In the genomic region with DNA sequence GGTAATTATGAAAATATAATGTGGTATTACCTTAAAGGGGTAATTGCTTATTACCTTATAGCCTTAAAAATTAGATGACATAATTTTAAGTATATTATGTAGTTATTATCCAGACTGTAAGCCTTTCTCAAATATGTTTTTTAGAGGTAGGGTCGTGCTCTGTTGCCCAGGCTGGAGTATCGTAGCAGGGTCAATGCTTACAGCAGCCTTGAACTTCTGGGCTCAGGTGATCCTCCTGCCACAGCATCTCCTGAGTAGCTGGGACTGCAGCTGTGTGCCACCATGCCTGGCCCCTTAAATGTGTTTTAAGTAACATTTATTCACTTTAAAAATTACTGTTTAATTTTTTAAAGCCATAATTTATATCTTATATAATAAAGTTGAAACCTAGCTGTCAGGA, we compare ENCODE assay signal across 37 cellular contexts.
"Had no signal": no experiment of that assay in that cellular context is flagged by ENCODE, and none has a peak within 500 bp of the region (broad histone marks: within the 10 kb centered on the region; RNA-seq: fewer than 3 reads in every experiment).

No MANE protein-coding gene starts in this region.

- H3K4me1 ChIP-seq: ascending aorta had no signal

- H3K27me3 ChIP-seq: ascending aorta, cardiac muscle cell had no signal

- FAIRE-seq: bronchial epithelial cell, TTC549 had no signal

- DNase-seq: activated B cell treated with CpG ODN at 0.5 μM for 24 hours; activated CD4-positive, alpha-beta memory T cell treated with anti-CD3 and anti-CD28 coated beads, Interleukin-2, amount 10 ng/mL, durations not matched to agents 7 days and 5 days; activated CD4-positive, alpha-beta T cell treated with anti-CD3 and anti-CD28 coated beads for 4 hours; activated CD4-positive, alpha-beta T cell treated with anti-CD3 and anti-CD28 coated beads, Interleukin-2, amount 10 ng/mL, durations not matched to agents 24 days and 14 days; activated CD4-positive, alpha-beta T cell treated with anti-CD3 and anti-CD28 coated beads, Interleukin-2, amount 50 U/mL, for 48 hours; activated CD4-positive, CD25-positive, alpha-beta regulatory T cell treated with anti-CD3 and anti-CD28 coated beads, Interleukin-2, amount 50 U/mL, for 72 hours; activated CD8-positive, alpha-beta memory T cell treated with anti-CD3 and anti-CD28 coated beads for 24 hours; activated CD8-positive, alpha-beta memory T cell treated with anti-CD3 and anti-CD28 coated beads, Interleukin-2, amount 10 ng/mL, durations not matched to agents 7 days and 5 days; activated CD8-positive, alpha-beta memory T cell treated with anti-CD3 and anti-CD28 coated beads, Interleukin-2, amount 50 U/mL, for 48 hours; activated CD8-positive, alpha-beta T cell treated with anti-CD3 and anti-CD28 coated beads, Interleukin-2, amount 10 ng/mL, durations not matched to agents 7 days and 5 days; activated effector memory CD4-positive, alpha-beta T cell treated with Interleukin-2 at 50 U/mL for 16 hours; activated gamma-delta T cell; activated naive CD4-positive, alpha-beta T cell treated with anti-CD3 and anti-CD28 coated beads, Interleukin-2, amount 10 ng/mL, durations not matched to agents 7 days and 5 days; activated naive CD4-positive, alpha-beta T cell treated with Interleukin-2 at 50 U/mL for 16 hours; activated naive CD8-positive, alpha-beta T cell treated with anti-CD3 and anti-CD28 coated beads, Interleukin-2, amount 10 ng/mL, durations not matched to agents 7 days and 5 days; activated naive CD8-positive, alpha-beta T cell treated with anti-CD3 and anti-CD28 coated beads, Interleukin-2, amount 50 U/mL, for 24 hours; activated T-cell treated with anti-CD3 and anti-CD28 coated beads, Interleukin-2, amount 50 U/mL, for 24 hours; activated T-cell treated with anti-CD3 and anti-CD28 coated beads, Interleukin-2, amount 50 U/mL, for 48 hours; amygdala; anterior cingulate cortex; caudate nucleus; cerebellar nuclear complex; T-helper 1 cell; T-helper 2 cell; T-helper 9 cell; WERI-Rb-1 had no signal

- H3K9me3 Mint-ChIP-seq: activated B cell treated with CpG ODN at 0.5 μM for 24 hours; activated CD4-positive, alpha-beta memory T cell treated with anti-CD3 and anti-CD28 coated beads, Interleukin-2, amount 10 ng/mL, durations not matched to agents 7 days and 5 days; activated CD4-positive, alpha-beta T cell treated with anti-CD3 and anti-CD28 coated beads, Interleukin-2, amount 10 ng/mL, durations not matched to agents 24 days and 14 days; activated naive CD4-positive, alpha-beta T cell treated with anti-CD3 and anti-CD28 coated beads, Interleukin-2, amount 10 ng/mL, durations not matched to agents 7 days and 5 days; activated naive CD4-positive, alpha-beta T cell treated with anti-CD3 and anti-CD28 coated beads, Interleukin-2, amount 50 U/mL, for 24 hours; activated naive CD8-positive, alpha-beta T cell treated with anti-CD3 and anti-CD28 coated beads, Interleukin-2, amount 10 ng/mL, durations not matched to agents 7 days and 5 days; activated naive CD8-positive, alpha-beta T cell treated with anti-CD3 and anti-CD28 coated beads, Interleukin-2, amount 50 U/mL, for 24 hours; activated T-cell treated with anti-CD3 and anti-CD28 coated beads, Interleukin-2, amount 50 U/mL, for 24 hours; activated T-helper 2 cell treated with anti-CD3 and anti-CD28 coated beads, Interferon-gamma antibody, Interleukin-2, Interleukin-4, amounts not matched to agents 10 μg/mL and 5 μg/mL and 100 μg/mL, durations not matched to agents 14 hours and 24 hours and 36 hours; central memory CD8-positive, alpha-beta T cell; T-helper 1 cell treated with Interleukin-12 subunit alpha and Interleukin-12 subunit beta and Interleukin-4 antibody, amounts not matched to agents 30 μg/mL and 1 μg/mL, for 36 hours; T-helper 2 cell treated with Interferon-gamma antibody and Interleukin-4, amounts not matched to agents 5 μg/mL and 100 μg/mL, for 36 hours had no signal

- H3K4me3 Mint-ChIP-seq: activated B cell treated with CpG ODN at 0.5 μM for 24 hours; activated CD4-positive, alpha-beta memory T cell treated with anti-CD3 and anti-CD28 coated beads, Interleukin-2, amount 10 ng/mL, durations not matched to agents 7 days and 5 days; activated CD4-positive, alpha-beta T cell treated with anti-CD3 and anti-CD28 coated beads, Interleukin-2, amount 10 ng/mL, durations not matched to agents 24 days and 14 days; activated CD8-positive, alpha-beta memory T cell treated with anti-CD3 and anti-CD28 coated beads, Interleukin-2, amount 10 ng/mL, durations not matched to agents 7 days and 5 days; activated CD8-positive, alpha-beta T cell treated with anti-CD3 and anti-CD28 coated beads, Interleukin-2, amount 10 ng/mL, durations not matched to agents 7 days and 5 days; activated naive CD4-positive, alpha-beta T cell treated with anti-CD3 and anti-CD28 coated beads, Interleukin-2, amount 10 ng/mL, durations not matched to agents 7 days and 5 days; activated naive CD4-positive, alpha-beta T cell treated with anti-CD3 and anti-CD28 coated beads, Interleukin-2, amount 50 U/mL, for 24 hours; activated naive CD8-positive, alpha-beta T cell; activated naive CD8-positive, alpha-beta T cell treated with anti-CD3 and anti-CD28 coated beads, Interleukin-2, amount 10 ng/mL, durations not matched to agents 7 days and 5 days; activated naive CD8-positive, alpha-beta T cell treated with anti-CD3 and anti-CD28 coated beads, Interleukin-2, amount 50 U/mL, for 24 hours; activated T-cell treated with anti-CD3 and anti-CD28 coated beads, Interleukin-2, amount 50 U/mL, for 24 hours; brain; central memory CD8-positive, alpha-beta T cell; T-helper 1 cell treated with Interleukin-12 subunit alpha and Interleukin-12 subunit beta and Interleukin-4 antibody, amounts not matched to agents 30 μg/mL and 1 μg/mL, for 36 hours; T-helper 2 cell treated with Interferon-gamma antibody and Interleukin-4, amounts not matched to agents 5 μg/mL and 100 μg/mL, for 36 hours had no signal

- H3K27me3 Mint-ChIP-seq: activated B cell treated with CpG ODN at 0.5 μM for 24 hours; activated CD4-positive, alpha-beta memory T cell treated with anti-CD3 and anti-CD28 coated beads, Interleukin-2, amount 10 ng/mL, durations not matched to agents 7 days and 5 days; activated CD4-positive, alpha-beta T cell treated with anti-CD3 and anti-CD28 coated beads, Interleukin-2, amount 10 ng/mL, durations not matched to agents 24 days and 14 days; activated CD8-positive, alpha-beta memory T cell treated with anti-CD3 and anti-CD28 coated beads, Interleukin-2, amount 10 ng/mL, durations not matched to agents 7 days and 5 days; activated naive CD4-positive, alpha-beta T cell treated with anti-CD3 and anti-CD28 coated beads, Interleukin-2, amount 10 ng/mL, durations not matched to agents 7 days and 5 days; activated naive CD4-positive, alpha-beta T cell treated with anti-CD3 and anti-CD28 coated beads, Interleukin-2, amount 50 U/mL, for 24 hours; activated naive CD8-positive, alpha-beta T cell; activated naive CD8-positive, alpha-beta T cell treated with anti-CD3 and anti-CD28 coated beads, Interleukin-2, amount 10 ng/mL, durations not matched to agents 7 days and 5 days; activated naive CD8-positive, alpha-beta T cell treated with anti-CD3 and anti-CD28 coated beads, Interleukin-2, amount 50 U/mL, for 24 hours; activated T-cell treated with anti-CD3 and anti-CD28 coated beads, Interleukin-2, amount 50 U/mL, for 24 hours; brain; central memory CD8-positive, alpha-beta T cell had no signal

- H3K9me3 ChIP-seq: ascending aorta had no signal

- ATAC-seq: activated CD8-positive, alpha-beta memory T cell treated with anti-CD3 and anti-CD28 coated beads, Interleukin-2, amount 10 ng/mL, durations not matched to agents 7 days and 5 days; activated CD8-positive, alpha-beta T cell treated with anti-CD3 and anti-CD28 coated beads, Interleukin-2, amount 10 ng/mL, durations not matched to agents 7 days and 5 days; activated naive CD8-positive, alpha-beta T cell treated with anti-CD3 and anti-CD28 coated beads, Interleukin-2, amount 50 U/mL, for 24 hours had no signal

- H3K4me3 ChIP-seq: ascending aorta, cardiac muscle cell had no signal

- H3K27ac Mint-ChIP-seq: activated B cell treated with CpG ODN at 0.5 μM for 24 hours; activated CD4-positive, alpha-beta memory T cell treated with anti-CD3 and anti-CD28 coated beads, Interleukin-2, amount 10 ng/mL, durations not matched to agents 7 days and 5 days; activated CD4-positive, alpha-beta T cell treated with anti-CD3 and anti-CD28 coated beads, Interleukin-2, amount 10 ng/mL, durations not matched to agents 24 days and 14 days; activated CD8-positive, alpha-beta memory T cell treated with anti-CD3 and anti-CD28 coated beads, Interleukin-2, amount 10 ng/mL, durations not matched to agents 7 days and 5 days; activated CD8-positive, alpha-beta T cell treated with anti-CD3 and anti-CD28 coated beads, Interleukin-2, amount 10 ng/mL, durations not matched to agents 7 days and 5 days; activated naive CD4-positive, alpha-beta T cell treated with anti-CD3 and anti-CD28 coated beads, Interleukin-2, amount 10 ng/mL, durations not matched to agents 7 days and 5 days; activated naive CD4-positive, alpha-beta T cell treated with anti-CD3 and anti-CD28 coated beads, Interleukin-2, amount 50 U/mL, for 24 hours; activated naive CD8-positive, alpha-beta T cell treated with anti-CD3 and anti-CD28 coated beads, Interleukin-2, amount 10 ng/mL, durations not matched to agents 7 days and 5 days; activated naive CD8-positive, alpha-beta T cell treated with anti-CD3 and anti-CD28 coated beads, Interleukin-2, amount 50 U/mL, for 24 hours; activated T-helper 2 cell treated with anti-CD3 and anti-CD28 coated beads, Interferon-gamma antibody, Interleukin-2, Interleukin-4, amounts not matched to agents 10 μg/mL and 5 μg/mL and 100 μg/mL, durations not matched to agents 14 hours and 24 hours and 36 hours; brain; T-helper 1 cell treated with Interleukin-12 subunit alpha and Interleukin-12 subunit beta and Interleukin-4 antibody, amounts not matched to agents 30 μg/mL and 1 μg/mL, for 36 hours; T-helper 2 cell treated with Interferon-gamma antibody and Interleukin-4, amounts not matched to agents 5 μg/mL and 100 μg/mL, for 36 hours had no signal

- H3K27ac ChIP-seq: ascending aorta, cardiac muscle cell, WERI-Rb-1 had no signal
